In the genomic region with DNA sequence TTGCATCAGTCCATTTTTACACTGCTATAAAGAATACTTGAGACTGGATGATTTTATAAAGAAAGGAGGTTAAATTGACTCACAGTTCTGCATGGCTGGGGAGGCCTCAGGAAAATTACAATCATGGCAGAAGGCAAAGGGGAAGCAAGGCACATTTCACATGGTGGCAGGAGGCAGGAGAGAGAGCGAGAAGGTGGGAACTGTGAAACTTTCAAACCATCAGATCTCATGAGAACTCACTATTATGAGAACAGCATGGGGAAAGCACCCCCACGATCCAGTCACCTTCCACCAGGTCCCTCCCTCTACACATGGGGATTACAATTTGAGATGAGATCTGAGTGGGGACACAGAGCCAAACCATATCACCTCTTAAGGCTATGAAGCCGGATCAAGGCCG, we compare ENCODE assay signal across 1 cellular context.
TF ChIP-seq lines count a peak whose summit lies in the region.

No MANE protein-coding gene starts in this region.

TF ChIP-seq in GM12878, 131 proteins besides CTCF, POLR2A, EP300 and RAD21:
- TF ChIP-seq, protein P1, sequence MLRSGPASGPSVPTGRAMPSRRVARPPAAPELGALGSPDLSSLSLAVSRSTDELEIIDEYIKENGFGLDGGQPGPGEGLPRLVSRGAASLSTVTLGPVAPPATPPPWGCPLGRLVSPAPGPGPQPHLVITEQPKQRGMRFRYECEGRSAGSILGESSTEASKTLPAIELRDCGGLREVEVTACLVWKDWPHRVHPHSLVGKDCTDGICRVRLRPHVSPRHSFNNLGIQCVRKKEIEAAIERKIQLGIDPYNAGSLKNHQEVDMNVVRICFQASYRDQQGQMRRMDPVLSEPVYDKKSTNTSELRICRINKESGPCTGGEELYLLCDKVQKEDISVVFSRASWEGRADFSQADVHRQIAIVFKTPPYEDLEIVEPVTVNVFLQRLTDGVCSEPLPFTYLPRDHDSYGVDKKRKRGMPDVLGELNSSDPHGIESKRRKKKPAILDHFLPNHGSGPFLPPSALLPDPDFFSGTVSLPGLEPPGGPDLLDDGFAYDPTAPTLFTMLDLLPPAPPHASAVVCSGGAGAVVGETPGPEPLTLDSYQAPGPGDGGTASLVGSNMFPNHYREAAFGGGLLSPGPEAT (IDR thresholded peaks at IDR 0.05; ENCODE audit: low read depth) = 0 out of 2 replicates have a peak, but pooled peaks have one; percentile 22
TF ChIP-seq in GM12878: peak in this region for 1; not testable (repeated sequence) for 130.
